In genomic region chr2:20424300-20425290, GRCh38 we compare ENCODE assay signal across 9 cellular contexts. TPM values are rescaled to one million over a fixed set of nuclear protein-coding genes. Genes with fewer than 3 reads are reported as not detected.
DNase-seq lines count a peak whose midpoint lies in the region; ATAC-seq and TF ChIP-seq lines count a peak whose summit lies in the region.
"Had no signal": no experiment of that assay in that cellular context is flagged by ENCODE, and none has a peak within 500 bp of the region (broad histone marks: within the 10 kb centered on the region; RNA-seq: fewer than 3 reads in every experiment).

No MANE protein-coding gene starts in this region.

- POLR2A ChIA-PET in activated B cell treated with CpG ODN at 0.5 μM for 24 hours (lab: Charles Lee), result interaction anchor here (1.2 to 1.5 kb wide), 4 partner anchors 13 to 73 kb away, joined by 3 to 10 read pairs (median 4); partner anchors contain the start of gene RHOB

- H3K4me3 ChIP-seq in spleen, result peak overlapping the region in 1 of 8 donors; percentile 55
- H3K4me3 ChIP-seq: pancreas had no signal

- DNase-seq in ELR (ENCODE audit: low read depth) (peak; percentile 96), activated B cell treated with CpG ODN at 0.5 μM for 24 hours (no peak), left cardiac atrium (peak; percentile 38), spleen (peak; percentile 89), cerebellum (ENCODE audit: low spot score) (no peak), NCI-H1417 (lab: John Stamatoyannopoulos, UW) (no peak)

- H3K36me3 ChIP-seq in spleen, result no peaks in the 10 kb centered on the region
- H3K36me3 ChIP-seq: pancreas had no signal

- WGBS in spleen, 5 donors, result 29 to 32% (median 30%) methylated on average over 11 to 15 of the region's 15 CpGs

- H3K4me1 Mint-ChIP-seq in activated B cell treated with CpG ODN at 0.5 μM for 24 hours, result peaks cover 58% of the 10 kb centered on the region

- intact Hi-C loops in activated B cell treated with CpG ODN at 0.5 μM for 24 hours (cut with micrococcal nuclease) (no loop called here), left cardiac atrium (cut with DNase I) (no loop called here), spleen (cut with DNase I; ENCODE audit: low total_unique reads) (no loop called here)

- no peaks in the 10 kb centered on the region for H3K9me3 Mint-ChIP-seq in activated B cell treated with CpG ODN at 0.5 μM for 24 hours

- no peaks in the 10 kb centered on the region for H3K27me3 ChIP-seq in spleen (replicated peaks in 1 of 7)
- H3K27me3 ChIP-seq: pancreas had no signal

- peak overlapping the region; percentile 72 for H3K4me3 Mint-ChIP-seq in activated B cell treated with CpG ODN at 0.5 μM for 24 hours

- no peak for TF ChIP-seq POLR2A in spleen (IDR thresholded peaks at IDR 0.05)

- peaks cover 34 to 78% (median 59%) of the 10 kb centered on the region in 6 donors for H3K4me1 ChIP-seq in spleen

- no peak for TF ChIP-seq CTCF in activated B cell treated with CpG ODN at 0.5 μM for 24 hours (IDR thresholded peaks at IDR 0.05)
- TF ChIP-seq CTCF in spleen (IDR thresholded peaks at IDR 0.05 in 8 of 11, conservative IDR thresholded peaks at IDR 0.05 in 3 of 11), result no peak

- ATAC-seq in GM21390 (IDR thresholded peaks at IDR 0.05; ENCODE audit: unreplicated experiment), result peak; percentile 61
- ATAC-seq in HG03575 (IDR thresholded peaks at IDR 0.05; ENCODE audit: extremely low read depth, insufficient number of reproducible peaks, low FRiP score, unreplicated experiment), result peak; percentile 28
- ATAC-seq in activated B cell treated with CpG ODN at 0.5 μM for 24 hours (ENCODE audit: low read depth), result peak; percentile 53
- ATAC-seq in left cardiac atrium, result peak; percentile 14 to 40

- no peaks in the 10 kb centered on the region for H3K9me3 ChIP-seq in spleen
- H3K9me3 ChIP-seq: pancreas had no signal

- H3K27ac ChIP-seq in spleen, result peak overlapping the region; percentile 1 to 92 (median 81)

- no peaks in the 10 kb centered on the region for H3K27me3 Mint-ChIP-seq in activated B cell treated with CpG ODN at 0.5 μM for 24 hours

- H3K27ac Mint-ChIP-seq in activated B cell treated with CpG ODN at 0.5 μM for 24 hours, result peak overlapping the region; percentile 83

- CTCF ChIA-PET in activated B cell treated with CpG ODN at 0.5 μM for 24 hours (lab: Charles Lee), result interaction anchor here (1.2 to 2.8 kb wide), 3 partner anchors 14 to 218 kb away, joined by 4 to 12 read pairs (median 7); partner anchors contain the start of gene RHOB

- H3K36me3 Mint-ChIP-seq in activated B cell treated with CpG ODN at 0.5 μM for 24 hours (ENCODE audit: low read depth), result no peaks in the 10 kb centered on the region

RNA-seq across cellular contexts. Expression of gene RHOB, which starts 22.3 kb away (rescaled TPM):
- 11.0 and 12.9 TPM in 2 replicates for total RNA-seq in activated B cell treated with CpG ODN at 0.5 μM for 24 hours
- total RNA-seq in left cardiac atrium, result 100 to 1,000 TPM; 224 to 279 TPM
- total RNA-seq in spleen, result 100 to 1,000 TPM in 6 of 7 donors, 10 to 100 TPM in 1; 94.3 to 309 (median 233) TPM
- 10 to 100 TPM; 32.6 to 69.0 (median 61.0) TPM for polyA plus RNA-seq in spleen
- 123 TPM for total RNA-seq in cerebellum

Comparison
In these comparisons a context has a peak if more than half of its experiments do, and no peak if none do; other contexts are left out.
1. DNase-seq: peak in ELR (single experiment), left cardiac atrium (single experiment) and spleen (single experiment); none in activated B cell treated with CpG ODN at 0.5 μM for 24 hours (single experiment), cerebellum (single experiment) and NCI-H1417 (0 of 3).
2. Peak in every context shown above with its lines, with median percentiles within 50 percentile points of each other: ATAC-seq.